In the genomic region with DNA sequence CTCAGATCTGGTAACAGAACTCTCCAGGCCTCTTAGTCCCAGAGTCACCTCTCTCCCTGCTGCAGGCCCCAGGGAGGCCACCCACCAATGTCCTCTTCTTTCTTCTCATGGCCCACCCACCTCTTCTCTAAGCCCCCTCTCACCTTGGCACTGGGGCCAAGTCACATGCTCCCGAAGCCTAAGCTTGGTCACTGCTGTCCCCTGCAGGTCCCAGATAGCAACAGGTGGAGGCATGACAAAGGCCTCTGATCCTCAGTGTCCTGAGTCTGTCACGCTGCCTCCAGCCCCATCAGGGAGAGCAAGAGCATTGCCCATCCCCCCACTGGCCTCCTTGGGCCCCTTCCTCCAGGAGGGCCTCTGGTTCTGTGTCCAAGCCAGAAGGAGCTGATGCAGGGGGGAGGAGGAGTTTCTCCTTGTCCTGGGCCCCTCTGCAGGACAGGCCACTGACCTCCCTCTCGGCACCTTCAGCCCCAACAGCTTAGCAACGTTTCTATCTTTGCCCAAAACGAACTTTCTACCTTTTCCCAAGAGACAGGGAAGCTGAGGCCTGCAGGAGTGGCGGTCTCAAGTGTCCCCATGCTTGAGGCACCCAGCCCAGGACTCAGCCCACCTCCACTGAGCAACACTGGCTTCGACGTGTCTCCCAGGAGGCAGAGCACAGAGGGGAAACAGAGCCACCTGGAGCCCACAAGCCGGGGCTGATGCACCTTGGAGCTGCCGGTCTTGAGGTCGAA, we compare ENCODE assay signal across 9 cellular contexts. TPM values are rescaled to one million over a fixed set of nuclear protein-coding genes. Genes with fewer than 3 reads are reported as not detected.
A peak's percentile ranks its signal among the peaks of the same experiment; 100 is the strongest.
DNase-seq lines count a peak whose midpoint lies in the region; FAIRE-seq and TF ChIP-seq lines count a peak whose summit lies in the region.
"Had no signal": no experiment of that assay in that cellular context is flagged by ENCODE, and none has a peak within 500 bp of the region (broad histone marks: within the 10 kb centered on the region; RNA-seq: fewer than 3 reads in every experiment).

No MANE protein-coding gene starts in this region.

- POLR2A ChIA-PET in GM10248 (lab: Yijun Ruan, JAX) (no interaction called here), endothelial cell of umbilical vein (lab: Charles Lee) (no interaction called here)

- no peaks in the 10 kb centered on the region for H3K27me3 ChIP-seq in endothelial cell of umbilical vein (ENCODE audit: control insufficient read depth in 2 of 2, insufficient read depth in 2 of 2, low read length in 2 of 2)
- no peaks in the 10 kb centered on the region for H3K27me3 ChIP-seq in testis

- dilution Hi-C loops in endothelial cell of umbilical vein (cut with MboI; ENCODE audit: extremely low pct_ligation_motif_present, low sequenced_read_pairs) = no loop called here

- H3K36me3 ChIP-seq in endothelial cell of umbilical vein (ENCODE audit: control insufficient read depth in 2 of 2, extremely low read depth in 1 of 2, insufficient read depth in 2 of 2, low read length in 2 of 2) = no peaks in the 10 kb centered on the region
- H3K36me3 ChIP-seq in testis (ENCODE audit: low read depth, missing control alignments) = no peaks in the 10 kb centered on the region

- intact Hi-C loops in endothelial cell of umbilical vein (cut with micrococcal nuclease) = loop anchor here (1.0 kb wide), 1 partner anchor 44 kb away; no protein-coding TSS in a partner anchor
- intact Hi-C loops in testis (cut with DNase I; ENCODE audit: low total_unique reads) = no loop called here

- TF ChIP-seq CTCF in GM10248 (IDR thresholded peaks at IDR 0.05; ENCODE audit: control extremely low read depth, extremely low read depth, low read depth, missing control alignments) (peak; percentile 64), LNCaP clone FGC (IDR thresholded peaks at IDR 0.05; ENCODE audit: control insufficient read depth, extremely low read depth, insufficient read depth) (peak; percentile 28; the same call in 1 of the 2 replicates), endothelial cell of umbilical vein (IDR thresholded peaks at IDR 0.05; ENCODE audit: extremely low read depth in 1 of 2, insufficient read depth in 1 of 2, low read depth in 1 of 2, low read length in 2 of 2) (peak; percentile 20 to 26), osteocyte (IDR thresholded peaks at IDR 0.05) (peak; percentile 19), testis (IDR thresholded peaks at IDR 0.05) (no peak)

- H3K9ac ChIP-seq in endothelial cell of umbilical vein (replicated peaks; ENCODE audit: extremely low read depth, insufficient read depth, low read length) = no peak overlapping the region

- no peak overlapping the region for H3K27ac ChIP-seq in endothelial cell of umbilical vein (ENCODE audit: insufficient read depth, low read depth, low read length)
- no peak overlapping the region for H3K27ac ChIP-seq in testis

- no peak overlapping the region for H3K4me2 ChIP-seq in endothelial cell of umbilical vein (ENCODE audit: insufficient read depth, low read length)

- TF ChIP-seq POLR2A in endothelial cell of umbilical vein (IDR thresholded peaks at IDR 0.05; ENCODE audit: low read depth, low read length) (no peak), testis (IDR thresholded peaks at IDR 0.05) (no peak)

- H3K36me3 Mint-ChIP-seq in osteocyte (ENCODE audit: unreplicated experiment) = no peaks in the 10 kb centered on the region
- H3K36me3 Mint-ChIP-seq: activated naive CD4-positive, alpha-beta T cell treated with anti-CD3 and anti-CD28 coated beads, Interleukin-2, amount 50 U/mL, for 24 hours had no signal

- CTCF ChIA-PET in GM10248 (lab: Yijun Ruan, JAX) (interaction anchor here (0.7 to 6.0 kb wide), 12 partner anchors 9 to 173 kb away, joined by 3 to 36 read pairs (median 3); partner anchors contain the start of genes NCBP3 and P2RX1), endothelial cell of umbilical vein (lab: Charles Lee) (interaction anchor here (0.9 to 1.9 kb wide), 6 partner anchors 15 to 64 kb away, joined by 3 to 18 read pairs (median 5); partner anchors contain the start of genes CAMKK1 and NCBP3)

- no peak overlapping the region for H3K4me3 ChIP-seq in LNCaP clone FGC (ENCODE audit: low read depth, low read length)
- no peak overlapping the region for H3K4me3 ChIP-seq in endothelial cell of umbilical vein (replicated peaks in 1 of 3; ENCODE audit: insufficient read depth in 1 of 3, low read depth in 1 of 3, low read length in 3 of 3)
- no peak overlapping the region for H3K4me3 ChIP-seq in testis

- peaks cover 6% of the 10 kb centered on the region for H3K27me3 Mint-ChIP-seq in osteocyte (ENCODE audit: unreplicated experiment)
- H3K27me3 Mint-ChIP-seq: activated naive CD4-positive, alpha-beta T cell treated with anti-CD3 and anti-CD28 coated beads, Interleukin-2, amount 50 U/mL, for 24 hours had no signal

- 88 to 89% methylated on average over 10 to 11 of the region's 11 CpGs for WGBS in testis, 2 donors

- H3K27ac Mint-ChIP-seq in osteocyte (ENCODE audit: unreplicated experiment) = no peak overlapping the region
- H3K27ac Mint-ChIP-seq: activated naive CD4-positive, alpha-beta T cell treated with anti-CD3 and anti-CD28 coated beads, Interleukin-2, amount 50 U/mL, for 24 hours had no signal

- no peaks in the 10 kb centered on the region for H3K9me3 ChIP-seq in endothelial cell of umbilical vein (replicated peaks; ENCODE audit: control insufficient read depth, insufficient read depth, low read length)
- H3K9me3 ChIP-seq in testis = no peaks in the 10 kb centered on the region

- H3K9me1 ChIP-seq in endothelial cell of umbilical vein (replicated peaks; ENCODE audit: control insufficient read depth, extremely low read depth, insufficient read depth, low read length) = no peaks in the 10 kb centered on the region

- no peak for FAIRE-seq in endothelial cell of umbilical vein (lab: Jason Lieb, UNC)

- no peak for DNase-seq in GM10248 (ENCODE audit: extremely low spot score)
- DNase-seq in LNCaP clone FGC (ENCODE audit: low read depth) = no peak
- no peak for DNase-seq in endothelial cell of umbilical vein (ENCODE audit: low read depth, low spot score)
- no peak for DNase-seq in osteocyte (ENCODE audit: extremely low spot score, unreplicated experiment)
- DNase-seq in T-helper 9 cell = no peak
- DNase-seq in foreskin melanocyte = no peak
- no peak for DNase-seq in testis
- DNase-seq: Karpas-422 had no signal

- no peak overlapping the region for H3K4me3 Mint-ChIP-seq in osteocyte (ENCODE audit: unreplicated experiment)
- H3K4me3 Mint-ChIP-seq: activated naive CD4-positive, alpha-beta T cell treated with anti-CD3 and anti-CD28 coated beads, Interleukin-2, amount 50 U/mL, for 24 hours had no signal

- H3K79me2 ChIP-seq in endothelial cell of umbilical vein (ENCODE audit: control insufficient read depth, insufficient read depth, low read length) = no peaks in the 10 kb centered on the region

- H3K4me1 ChIP-seq in endothelial cell of umbilical vein (ENCODE audit: control insufficient read depth, extremely low read depth, insufficient read depth, low read length) (no peaks in the 10 kb centered on the region), testis (no peaks in the 10 kb centered on the region)

- no peaks in the 10 kb centered on the region for H3K9me3 Mint-ChIP-seq in osteocyte (ENCODE audit: unreplicated experiment)
- H3K9me3 Mint-ChIP-seq: activated naive CD4-positive, alpha-beta T cell treated with anti-CD3 and anti-CD28 coated beads, Interleukin-2, amount 50 U/mL, for 24 hours had no signal

- no TSS peak for BruUV-seq in endothelial cell of umbilical vein (replicated peaks; lab: Mats Ljungman, UMichigan)

- H3K4me1 Mint-ChIP-seq in osteocyte (ENCODE audit: unreplicated experiment) = no peaks in the 10 kb centered on the region

- no peak overlapping the region for H2AFZ ChIP-seq in endothelial cell of umbilical vein (ENCODE audit: low read depth, low read length)

- H4K20me1 ChIP-seq in endothelial cell of umbilical vein (replicated peaks; ENCODE audit: control insufficient read depth, extremely low read depth, insufficient read depth, low read length) = no peaks in the 10 kb centered on the region

RNA-seq across cellular contexts. Expression of gene P2RX1, which starts 8.6 kb away (rescaled TPM):
- not detected in 2 replicates for total RNA-seq in endothelial cell of umbilical vein
- polyA plus RNA-seq in endothelial cell of umbilical vein = 0.05 TPM in 1 of 2 replicates, not detected in the other
- 0.03 TPM in 1 of 2 replicates, not detected in the other for polyA plus RNA-seq in endothelial cell of umbilical vein (2011; cell fraction: cytosol; rRNA removed)
- 0.05 and 0.08 TPM in 2 replicates for polyA plus RNA-seq in endothelial cell of umbilical vein (2011; cell fraction: nucleus; rRNA removed)
- 0.10 TPM in 1 of 2 replicates, not detected in the other for polyA plus RNA-seq in endothelial cell of umbilical vein (2012)
- 0.17 TPM in 1 of 2 replicates, not detected in the other for polyA minus RNA-seq in endothelial cell of umbilical vein
- not detected for polyA minus RNA-seq in endothelial cell of umbilical vein (2011; cell fraction: cytosol; rRNA and poly(A)+ RNA removed)
- polyA minus RNA-seq in endothelial cell of umbilical vein (2011; cell fraction: nucleus; rRNA and poly(A)+ RNA removed) = not detected in 2 replicates
- not detected in 2 replicates for total RNA-seq in osteocyte
- 10 to 100 TPM in 1 of 2 donors, 1 to 10 TPM in 1; 5.0 to 15.2 TPM for total RNA-seq in testis
- polyA plus RNA-seq in testis (ENCODE audit: insufficient read depth, low read depth, low replicate concordance) = 2.5 TPM

RNA-seq across cellular contexts. Expression of gene CAMKK1, which starts 14.8 kb away (rescaled TPM):
- total RNA-seq in endothelial cell of umbilical vein = 5.7 and 6.1 TPM in 2 replicates
- polyA plus RNA-seq in endothelial cell of umbilical vein = 4.3 and 4.5 TPM in 2 replicates
- 3.1 and 3.6 TPM in 2 replicates for polyA plus RNA-seq in endothelial cell of umbilical vein (2011; cell fraction: cytosol; rRNA removed)
- polyA plus RNA-seq in endothelial cell of umbilical vein (2011; cell fraction: nucleus; rRNA removed) = 12.1 and 12.3 TPM in 2 replicates
- polyA plus RNA-seq in endothelial cell of umbilical vein (2012) = 4.0 and 5.3 TPM in 2 replicates
- 3.2 and 5.7 TPM in 2 replicates for polyA minus RNA-seq in endothelial cell of umbilical vein
- polyA minus RNA-seq in endothelial cell of umbilical vein (2011; cell fraction: cytosol; rRNA and poly(A)+ RNA removed) = 10.8 TPM
- 4.3 and 5.5 TPM in 2 replicates for polyA minus RNA-seq in endothelial cell of umbilical vein (2011; cell fraction: nucleus; rRNA and poly(A)+ RNA removed)
- total RNA-seq in osteocyte = 1.3 and 1.8 TPM in 2 replicates
- 10 to 100 TPM; 19.7 to 21.6 TPM for total RNA-seq in testis
- 18.5 TPM for polyA plus RNA-seq in testis (ENCODE audit: insufficient read depth, low read depth, low replicate concordance)

RNA-seq across cellular contexts. Expression of gene ATP2A3, which starts 56.6 kb away (rescaled TPM):
- total RNA-seq in endothelial cell of umbilical vein = 0.55 and 0.78 TPM in 2 replicates
- 0.37 TPM in 2 replicates for polyA plus RNA-seq in endothelial cell of umbilical vein
- 0.28 and 0.32 TPM in 2 replicates for polyA plus RNA-seq in endothelial cell of umbilical vein (2011; cell fraction: cytosol; rRNA removed)
- polyA plus RNA-seq in endothelial cell of umbilical vein (2011; cell fraction: nucleus; rRNA removed) = 0.26 and 0.36 TPM in 2 replicates
- polyA plus RNA-seq in endothelial cell of umbilical vein (2012) = 1.6 and 1.8 TPM in 2 replicates
- 1.4 and 3.2 TPM in 2 replicates for polyA minus RNA-seq in endothelial cell of umbilical vein
- 4.7 TPM for polyA minus RNA-seq in endothelial cell of umbilical vein (2011; cell fraction: cytosol; rRNA and poly(A)+ RNA removed)
- 0.82 TPM in 1 of 2 replicates, not detected in the other for polyA minus RNA-seq in endothelial cell of umbilical vein (2011; cell fraction: nucleus; rRNA and poly(A)+ RNA removed)
- total RNA-seq in osteocyte = not detected in 2 replicates
- total RNA-seq in testis = 10 to 100 TPM in 1 of 2 donors, 1 to 10 TPM in 1; 8.0 to 19.6 TPM
- 8.2 TPM for polyA plus RNA-seq in testis (ENCODE audit: insufficient read depth, low read depth, low replicate concordance)

Comparison
In these comparisons a context has a peak if more than half of its experiments do, and no peak if none do; other contexts are left out.
1. CTCF ChIP-seq: peak in GM10248 (single experiment), LNCaP clone FGC (single experiment), endothelial cell of umbilical vein (2 of 2) and osteocyte (single experiment); none in testis (0 of 3).